Comparison of ENCODE assay signal across 21 cellular contexts in genomic region chr15:61075741-61076140, GRCh38.
"Had no signal": no experiment of that assay in that cellular context is flagged by ENCODE, and none has a peak within 500 bp of the region (broad histone marks: within the 10 kb centered on the region; RNA-seq: fewer than 3 reads in every experiment).

No MANE protein-coding gene starts in this region.

- FAIRE-seq: endothelial cell of umbilical vein, keratinocyte, small intestine had no signal

- H3K4me3 ChIP-seq: colonic mucosa, esophagus muscularis mucosa, lower lobe of right lung, right lobe of liver, transverse colon had no signal

- H3K9me3 ChIP-seq: colonic mucosa, esophagus muscularis mucosa, lower lobe of right lung, right lobe of liver, transverse colon had no signal

- H3K4me1 Mint-ChIP-seq: stimulated activated naive B cell treated with anti-CD40 and anti-IgM and Interleukin-4, amounts not matched to agents 10 μg/mL and 1 μg/mL and 100 μg/mL, for 72 hours had no signal

- H3K36me3 ChIP-seq: colonic mucosa, esophagus muscularis mucosa, lower lobe of right lung, right lobe of liver, transverse colon had no signal

- H3K27ac ChIP-seq: colonic mucosa, esophagus muscularis mucosa, lower lobe of right lung, parathyroid adenoma, right lobe of liver, transverse colon had no signal

- H3K9ac ChIP-seq: parathyroid adenoma had no signal

- H3K27me3 ChIP-seq: colonic mucosa, esophagus muscularis mucosa, right lobe of liver, transverse colon had no signal

- H3K9me3 Mint-ChIP-seq: dendritic cell treated with granulocyte-macrophage colony-stimulating factor and Interleukin-4, amounts not matched to agents 40 ng/mL and 50 ng/mL, for 4 days; natural killer cell; neural crest cell; stimulated activated naive B cell treated with anti-CD40 and anti-IgM and Interleukin-4, amounts not matched to agents 10 μg/mL and 1 μg/mL and 100 μg/mL, for 72 hours; stimulated activated naive CD8-positive, alpha-beta T cell treated with anti-CD3 and anti-CD28 coated beads, Interleukin-15, Interleukin-2, amounts not matched to agents 100 ng/mL and 50 ng/mL, for 24 hours had no signal

- ATAC-seq: left ventricle myocardium superior; lower lobe of right lung; natural killer cell; right lobe of liver; stimulated activated naive B cell treated with anti-CD40 and anti-IgM and Interleukin-4, amounts not matched to agents 10 μg/mL and 1 μg/mL and 100 μg/mL, for 72 hours had no signal

- H3K27ac Mint-ChIP-seq: dendritic cell treated with granulocyte-macrophage colony-stimulating factor and Interleukin-4, amounts not matched to agents 40 ng/mL and 50 ng/mL, for 4 days; natural killer cell; progenitor cell of endocrine pancreas; stimulated activated naive B cell treated with anti-CD40 and anti-IgM and Interleukin-4, amounts not matched to agents 10 μg/mL and 1 μg/mL and 100 μg/mL, for 72 hours; stimulated activated naive CD8-positive, alpha-beta T cell treated with anti-CD3 and anti-CD28 coated beads, Interleukin-15, Interleukin-2, amounts not matched to agents 100 ng/mL and 50 ng/mL, for 24 hours had no signal

- H3K4me1 ChIP-seq: colonic mucosa, lower lobe of right lung, parathyroid adenoma, transverse colon had no signal

- H3K36me3 Mint-ChIP-seq: natural killer cell; stimulated activated naive B cell treated with anti-CD40 and anti-IgM and Interleukin-4, amounts not matched to agents 10 μg/mL and 1 μg/mL and 100 μg/mL, for 72 hours had no signal

- H3K79me2 ChIP-seq: parathyroid adenoma had no signal

- H2AFZ ChIP-seq: parathyroid adenoma had no signal

- DNase-seq: colonic mucosa; effector CD8-positive, alpha-beta T cell; foreskin melanocyte; head of caudate nucleus; left ventricle myocardium superior; lower lobe of right lung; natural killer cell; right lobe of liver; small intestine; stimulated activated CD4-positive, alpha-beta T cell treated with anti-CD3 and anti-CD28 coated beads, Interleukin-15, amount 100 ng/mL, for 24 hours; stimulated activated CD4-positive, alpha-beta T cell treated with anti-CD3 and anti-CD28 coated beads, Interleukin-2, amount 100 ng/mL, for 48 hours; stimulated activated naive B cell treated with anti-CD40 and anti-IgM and Interleukin-4, amounts not matched to agents 10 μg/mL and 1 μg/mL and 100 μg/mL, for 72 hours; transverse colon had no signal

- H3K27me3 Mint-ChIP-seq: dendritic cell treated with granulocyte-macrophage colony-stimulating factor and Interleukin-4, amounts not matched to agents 40 ng/mL and 50 ng/mL, for 4 days; stimulated activated naive B cell treated with anti-CD40 and anti-IgM and Interleukin-4, amounts not matched to agents 10 μg/mL and 1 μg/mL and 100 μg/mL, for 72 hours had no signal

- H3K4me3 Mint-ChIP-seq: dendritic cell treated with granulocyte-macrophage colony-stimulating factor and Interleukin-4, amounts not matched to agents 40 ng/mL and 50 ng/mL, for 4 days; natural killer cell; neural crest cell; stimulated activated naive B cell treated with anti-CD40 and anti-IgM and Interleukin-4, amounts not matched to agents 10 μg/mL and 1 μg/mL and 100 μg/mL, for 72 hours; stimulated activated naive CD8-positive, alpha-beta T cell treated with anti-CD3 and anti-CD28 coated beads, Interleukin-15, Interleukin-2, amounts not matched to agents 100 ng/mL and 50 ng/mL, for 24 hours had no signal
